ENCODE assay signal across 8 cellular contexts in the genomic region with DNA sequence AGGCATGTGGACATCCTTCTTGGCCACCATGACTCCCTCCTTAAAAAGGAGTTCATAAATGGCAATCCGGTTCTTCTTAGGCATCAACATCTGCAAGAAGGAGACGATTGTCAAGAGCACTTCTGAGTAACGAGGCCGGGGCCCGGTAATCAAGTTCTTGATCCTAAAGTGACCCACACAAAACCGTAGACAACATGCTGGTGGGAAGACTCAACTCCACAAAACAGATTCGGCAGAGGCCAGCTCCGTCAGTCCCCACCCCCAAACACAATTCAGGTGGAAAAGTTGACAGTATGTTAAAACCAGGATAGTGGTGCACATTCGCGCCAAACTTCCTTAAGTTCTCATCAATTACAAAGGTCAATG. TPM values are rescaled to one million over a fixed set of nuclear protein-coding genes. Genes with fewer than 3 reads are reported as not detected.
DNase-seq lines count a peak whose midpoint lies in the region; ATAC-seq, FAIRE-seq and TF ChIP-seq lines count a peak whose summit lies in the region.

No MANE protein-coding gene starts in this region.

- WGBS in K562 (ENCODE audit: insufficient coverage, low coverage, missing lambda C conversion rate) = 0% methylated on average over 10 of the region's 10 CpGs
- 8 to 9% methylated on average over 5 to 6 of the region's 10 CpGs for WGBS in mesodermal cell (ENCODE audit: insufficient coverage in 2 of 2), 2 experiments

- no peak for TF ChIP-seq RAD21 in K562 (CRISPR knock-in tag; conservative IDR thresholded peaks at IDR 0.05 in 1 of 2, IDR thresholded peaks at IDR 0.05 in 1 of 2)

- H3K4me2 ChIP-seq in K562 (ENCODE audit: insufficient read depth, low read length) = peak overlapping the region; percentile 100

- H3K36me3 ChIP-seq in K562 (ENCODE audit: control insufficient read depth, insufficient read depth, low read length) (peaks cover 53% of the 10 kb centered on the region), mesodermal cell (ENCODE audit: control insufficient read depth, insufficient read depth, low read length) (peaks cover 50% of the 10 kb centered on the region)

- FAIRE-seq in K562 (lab: Jason Lieb, UNC) = no peak

- ATAC-seq in K562 (peak; percentile 12), HG02678 (IDR thresholded peaks at IDR 0.05; ENCODE audit: unreplicated experiment) (no peak), GM21367 (IDR thresholded peaks at IDR 0.05; ENCODE audit: unreplicated experiment) (no peak)

- peaks cover 55% of the 10 kb centered on the region for H3K79me2 ChIP-seq in K562 (ENCODE audit: control insufficient read depth, insufficient read depth, low read length)

- H2AFZ ChIP-seq in K562 (ENCODE audit: low read depth, low read length) = no peak overlapping the region

- H3K4me1 ChIP-seq in K562 (replicated peaks in 1 of 2; ENCODE audit: control insufficient read depth in 2 of 2, insufficient read depth in 2 of 2, low read length in 2 of 2) (peaks cover 10 to 20% of the 10 kb centered on the region in 2 experiments; a peak in 4 of 5 replicates), mesodermal cell (ENCODE audit: control insufficient read depth, insufficient read depth, low read length, poor library complexity, severe bottlenecking) (peaks cover 7% of the 10 kb centered on the region)

- H3K27ac ChIP-seq in K562 (ENCODE audit: extremely low read depth, low read depth, low read length) (peak overlapping the region; percentile 81), mesodermal cell (ENCODE audit: low read depth, low read length, severe bottlenecking) (peak overlapping the region; percentile 86)

- in situ Hi-C loops in K562 (cut with MboI) = no loop called here

- H4K20me1 ChIP-seq in K562 (replicated peaks; ENCODE audit: control insufficient read depth, insufficient read depth, low read length) = 0 out of 2 replicates have a peak, but pooled peaks cover 7% of the 10 kb centered on the region

- no peak for TF ChIP-seq POLR2A in K562 (conservative IDR thresholded peaks at IDR 0.05)

- TF ChIP-seq EP300 in K562 (IDR thresholded peaks at IDR 0.05; ENCODE audit: low read length) = no peak

- no TSS peak for BruUV-seq in K562 (replicated peaks; lab: Mats Ljungman, UMichigan)

- H3K27me3 ChIP-seq in K562 (ENCODE audit: control insufficient read depth in 2 of 2, insufficient read depth in 2 of 2, low read length in 2 of 2) = no peaks in the 10 kb centered on the region

- CTCF ChIA-PET in AG04449 (lab: Yijun Ruan, JAX) = interaction anchor here (0.8 to 2.3 kb wide), 3 partner anchors 10 to 184 kb away, joined by 4 to 19 read pairs (median 5); no protein-coding TSS in a partner anchor
- CTCF ChIA-PET in K562 (lab: Yijun Ruan, JAX; ENCODE audit: low intra/inter-chr PET ratio) = no interaction called here

- H3K9me1 ChIP-seq in K562 (ENCODE audit: control insufficient read depth, insufficient read depth, low read length) = no peaks in the 10 kb centered on the region

- DNase-seq in AG04449 (ENCODE audit: low read depth, low spot score) = no peak
- DNase-seq in Jurkat, Clone E6-1 (ENCODE audit: low read depth, low spot score) = no peak
- DNase-seq in K562 (ENCODE audit: extremely low read depth in 1 of 4, low spot score in 3 of 4) = peak in 1 of 4 experiments; percentile 46
- no peak for DNase-seq in NCI-H345 (lab: John Stamatoyannopoulos, UW)
- no peak for DNase-seq in hippocampal formation (lab: John Stamatoyannopoulos, UW)

- H3K4me3 ChIP-seq in AG04449 (ENCODE audit: low read depth, low read length) = peak overlapping the region; percentile 93
- H3K4me3 ChIP-seq in Jurkat, Clone E6-1 (ENCODE audit: low read length) = peak overlapping the region; percentile 99
- H3K4me3 ChIP-seq in K562 = peak overlapping the region; percentile 65
- H3K4me3 ChIP-seq in mesodermal cell (ENCODE audit: extremely low read depth, insufficient read depth, low read length, poor library complexity, severe bottlenecking) = peak overlapping the region; percentile 96

- peak overlapping the region; percentile 95 to 100 for H3K9ac ChIP-seq in K562 (ENCODE audit: insufficient read depth in 1 of 2, low read depth in 2 of 2, low read length in 2 of 2)

- POLR2A ChIA-PET in AG04449 (lab: Yijun Ruan, JAX) = interaction anchor here (0.7 to 3.5 kb wide), 6 partner anchors 33 to 201 kb away, joined by 3 to 19 read pairs (median 4); partner anchors contain the start of genes HMGA1, NUDT3 and SMIM29
- POLR2A ChIA-PET in K562 (lab: Yijun Ruan, JAX) = interaction anchor here (0.7 to 4.6 kb wide), 16 partner anchors 9 to 263 kb away, joined by 3 to 65 read pairs (median 4); partner anchors contain the start of gene SMIM29

- intact Hi-C loops in K562 (cut with micrococcal nuclease) = no loop called here

- H3K9me3 ChIP-seq in K562 (replicated peaks; ENCODE audit: control insufficient read depth, insufficient read depth, low read depth, low read length) = no peaks in the 10 kb centered on the region
- H3K9me3 ChIP-seq in mesodermal cell (ENCODE audit: control insufficient read depth, low read length) = no peaks in the 10 kb centered on the region

- TF ChIP-seq CTCF in AG04449 (IDR thresholded peaks at IDR 0.05; ENCODE audit: insufficient read depth, low read length, missing control alignments) (no peak), K562 (IDR thresholded peaks at IDR 0.05 in 2 of 3, conservative IDR thresholded peaks at IDR 0.05 in 1 of 3; ENCODE audit: insufficient read depth in 2 of 3, low read depth in 1 of 3, low read length in 3 of 3) (no peak)

RNA-seq across cellular contexts. Expression of gene RPS10, which starts 0.8 kb away (rescaled TPM):
- polyA plus RNA-seq in Jurkat, Clone E6-1 (2012; ENCODE audit: insufficient read depth, insufficient read length) = 2,495 TPM
- 244 and 499 TPM in 2 replicates for total RNA-seq in K562 (2011; cell fraction: chromatin; rRNA removed; ENCODE audit: low replicate concordance)
- 961 and 1,244 TPM in 2 replicates for total RNA-seq in K562 (2011; cell fraction: nucleolus; rRNA removed)
- total RNA-seq in K562 (2011; cell fraction: nucleoplasm; rRNA removed) = 1,028 and 1,732 TPM in 2 replicates
- total RNA-seq in K562 (2014; rRNA removed) = 3,907 and 4,273 TPM in 2 replicates
- total RNA-seq in K562 (2014; rRNA removed; fragmentation: Illumina TruSeq; extraction: Trizol) = 2,809 and 3,197 TPM in 2 replicates
- 3,578 and 3,876 TPM in 2 replicates for total RNA-seq in K562 (2015; rRNA removed; fragmentation: Illumina TruSeq; extraction: Trizol)
- 3,062 and 3,200 TPM in 2 replicates for total RNA-seq in K562 (2021)
- 5,201 and 6,397 TPM in 2 replicates for polyA plus RNA-seq in K562 (2011; rRNA removed)
- polyA plus RNA-seq in K562 (2011; cell fraction: cytosol; rRNA removed) = 12,487 and 14,962 TPM in 2 replicates
- 1,847 and 2,630 TPM in 2 replicates for polyA plus RNA-seq in K562 (2011; cell fraction: nucleus; rRNA removed)
- 4,197 and 5,822 TPM in 2 replicates for polyA plus RNA-seq in K562 (2012)
- polyA plus RNA-seq in K562 (2014; fragmentation: Illumina TruSeq; extraction: Trizol) = 4,753 and 5,213 TPM in 2 replicates
- 1,000 to 10,000 TPM; 2,680 to 3,048 TPM for polyA plus RNA-seq in K562 (2014; fragmentation: Nextera tagmentation; extraction: Ambion mirVana)
- 4,615 and 5,251 TPM in 2 replicates for polyA plus RNA-seq in K562 (2014; rRNA removed)
- 2,379 and 2,522 TPM in 2 replicates for polyA minus RNA-seq in K562 (2011; rRNA and poly(A)+ RNA removed)
- polyA minus RNA-seq in K562 (2011; cell fraction: cytosol; rRNA and poly(A)+ RNA removed) = 976 and 1,028 TPM in 2 replicates
- polyA minus RNA-seq in K562 (2011; cell fraction: nucleus; rRNA and poly(A)+ RNA removed) = 203 and 375 TPM in 2 replicates
- 2,391 TPM for polyA plus RNA-seq in mesodermal cell (2013, experiment 1 of 2)
- 2,211 TPM for polyA plus RNA-seq in mesodermal cell (2013, experiment 2 of 2)

RNA-seq across cellular contexts. Expression of gene NUDT3, which starts 32.6 kb away (rescaled TPM):
- 6.6 TPM for polyA plus RNA-seq in Jurkat, Clone E6-1 (2012; ENCODE audit: insufficient read depth, insufficient read length)
- 19.3 and 42.2 TPM in 2 replicates for total RNA-seq in K562 (2011; cell fraction: chromatin; rRNA removed; ENCODE audit: low replicate concordance)
- total RNA-seq in K562 (2011; cell fraction: nucleolus; rRNA removed) = 17.3 and 21.3 TPM in 2 replicates
- total RNA-seq in K562 (2011; cell fraction: nucleoplasm; rRNA removed) = 38.4 and 67.7 TPM in 2 replicates
- 47.3 and 51.0 TPM in 2 replicates for total RNA-seq in K562 (2014; rRNA removed)
- 61.8 and 70.8 TPM in 2 replicates for total RNA-seq in K562 (2014; rRNA removed; fragmentation: Illumina TruSeq; extraction: Trizol)
- 57.2 and 59.8 TPM in 2 replicates for total RNA-seq in K562 (2015; rRNA removed; fragmentation: Illumina TruSeq; extraction: Trizol)
- total RNA-seq in K562 (2021) = 49.8 and 56.4 TPM in 2 replicates
- polyA plus RNA-seq in K562 (2011; rRNA removed) = 68.5 and 81.2 TPM in 2 replicates
- 29.2 and 49.7 TPM in 2 replicates for polyA plus RNA-seq in K562 (2011; cell fraction: cytosol; rRNA removed)
- 20.7 and 29.1 TPM in 2 replicates for polyA plus RNA-seq in K562 (2011; cell fraction: nucleus; rRNA removed)
- 15.2 and 19.2 TPM in 2 replicates for polyA plus RNA-seq in K562 (2012)
- 54.8 and 56.0 TPM in 2 replicates for polyA plus RNA-seq in K562 (2014; fragmentation: Illumina TruSeq; extraction: Trizol)
- polyA plus RNA-seq in K562 (2014; fragmentation: Nextera tagmentation; extraction: Ambion mirVana) = 10 to 100 TPM in 1 of 2 experiments, 1 to 10 TPM in 1; 5.4 to 57.7 TPM
- polyA plus RNA-seq in K562 (2014; rRNA removed) = 54.4 and 56.8 TPM in 2 replicates
- polyA minus RNA-seq in K562 (2011; rRNA and poly(A)+ RNA removed) = 105 and 133 TPM in 2 replicates
- 46.1 and 59.9 TPM in 2 replicates for polyA minus RNA-seq in K562 (2011; cell fraction: cytosol; rRNA and poly(A)+ RNA removed)
- polyA minus RNA-seq in K562 (2011; cell fraction: nucleus; rRNA and poly(A)+ RNA removed) = 9.4 and 18.1 TPM in 2 replicates
- 15.2 TPM for polyA plus RNA-seq in mesodermal cell (2013, experiment 1 of 2)
- polyA plus RNA-seq in mesodermal cell (2013, experiment 2 of 2) = 12.8 TPM

RNA-seq across cellular contexts. Expression of gene PACSIN1, which starts 40.8 kb away (rescaled TPM):
- polyA plus RNA-seq in Jurkat, Clone E6-1 (2012; ENCODE audit: insufficient read depth, insufficient read length) = 1.1 TPM
- total RNA-seq in K562 (2011; cell fraction: chromatin; rRNA removed; ENCODE audit: low replicate concordance) = 1.5 and 2.1 TPM in 2 replicates
- 1.2 and 1.3 TPM in 2 replicates for total RNA-seq in K562 (2011; cell fraction: nucleolus; rRNA removed)
- total RNA-seq in K562 (2011; cell fraction: nucleoplasm; rRNA removed) = 0.99 and 1.1 TPM in 2 replicates
- total RNA-seq in K562 (2014; rRNA removed) (0.41 and 0.45 TPM in 2 replicates), K562 (2014; rRNA removed; fragmentation: Illumina TruSeq; extraction: Trizol) (0.10 and 0.29 TPM in 2 replicates), K562 (2015; rRNA removed; fragmentation: Illumina TruSeq; extraction: Trizol) (0.22 and 0.23 TPM in 2 replicates), K562 (2021) (0.98 and 1.7 TPM in 2 replicates)
- polyA plus RNA-seq in K562 (2011; rRNA removed) (1.1 and 1.4 TPM in 2 replicates), K562 (2014; fragmentation: Illumina TruSeq; extraction: Trizol) (0.79 and 1.4 TPM in 2 replicates), K562 (2014; fragmentation: Nextera tagmentation; extraction: Ambion mirVana) (under 1 TPM; 0.01 to 0.03 TPM), K562 (2014; rRNA removed) (0.98 and 1.2 TPM in 2 replicates)
- 1.2 and 1.6 TPM in 2 replicates for polyA plus RNA-seq in K562 (2011; cell fraction: cytosol; rRNA removed)
- 2.2 and 3.4 TPM in 2 replicates for polyA plus RNA-seq in K562 (2011; cell fraction: nucleus; rRNA removed)
- polyA plus RNA-seq in K562 (2012) = 0.90 and 1.2 TPM in 2 replicates
- polyA minus RNA-seq in K562 (2011; rRNA and poly(A)+ RNA removed) = 0.98 and 1.1 TPM in 2 replicates
- polyA minus RNA-seq in K562 (2011; cell fraction: cytosol; rRNA and poly(A)+ RNA removed) = 0.95 and 1.7 TPM in 2 replicates
- polyA minus RNA-seq in K562 (2011; cell fraction: nucleus; rRNA and poly(A)+ RNA removed) = 0.67 and 1.9 TPM in 2 replicates
- 0.44 TPM for polyA plus RNA-seq in mesodermal cell (2013, experiment 1 of 2)
- 0.46 TPM for polyA plus RNA-seq in mesodermal cell (2013, experiment 2 of 2)
